ENCODE assay signal across 17 cellular contexts in genomic region chr6:129733290-129733689, GRCh38.
DNase-seq lines count a peak whose midpoint lies in the region; ATAC-seq, FAIRE-seq and TF ChIP-seq lines count a peak whose summit lies in the region.
"Had no signal": no experiment of that assay in that cellular context is flagged by ENCODE, and none has a peak within 500 bp of the region (broad histone marks: within the 10 kb centered on the region; RNA-seq: fewer than 3 reads in every experiment).

No MANE protein-coding gene starts in this region.

- H3K4me3 ChIP-seq in OCI-LY1 (ENCODE audit: low read depth, low read length, poor library complexity, severe bottlenecking) (no peak overlapping the region), epithelial cell of esophagus (ENCODE audit: low read length) (no peak overlapping the region)
- H3K4me3 ChIP-seq: BLaER1, PC-9 had no signal

- no peaks in the 10 kb centered on the region for H3K79me2 ChIP-seq in OCI-LY1 (ENCODE audit: insufficient read depth, low read length)

- no peaks in the 10 kb centered on the region for H3K9me2 ChIP-seq in OCI-LY1 (ENCODE audit: low read depth, low read length)

- no peaks in the 10 kb centered on the region for H3K4me1 ChIP-seq in OCI-LY1 (ENCODE audit: insufficient read depth, low read length, severe bottlenecking)
- H3K4me1 ChIP-seq: BLaER1 had no signal

- no peaks in the 10 kb centered on the region for H3K36me3 ChIP-seq in OCI-LY1 (ENCODE audit: insufficient read depth, low read length)
- H3K36me3 ChIP-seq: BLaER1, brain microvascular endothelial cell had no signal

- H3K4me2 ChIP-seq in OCI-LY1 (ENCODE audit: low read length) = no peak overlapping the region
- H3K4me2 ChIP-seq: BLaER1, PC-9 had no signal

- H3K27me3 ChIP-seq in OCI-LY1 (ENCODE audit: insufficient read depth, low read length) = no peaks in the 10 kb centered on the region
- H3K27me3 ChIP-seq: BLaER1, brain microvascular endothelial cell had no signal

- H4K20me1 ChIP-seq in OCI-LY1 (ENCODE audit: insufficient read depth, low read length) = no peaks in the 10 kb centered on the region
- H4K20me1 ChIP-seq: BLaER1 had no signal

- DNase-seq in GM19239 (ENCODE audit: insufficient read length, low spot score) (no peak), epithelial cell of esophagus (ENCODE audit: low read depth) (peak; percentile 22), amniotic stem cell (lab: John Stamatoyannopoulos, UW) (no peak)
- DNase-seq: activated naive CD4-positive, alpha-beta T cell; brain microvascular endothelial cell; DMS79 treated with DMSO at 0.1 percent for 48 hours; effector CD8-positive, alpha-beta T cell; left ventricle myocardium superior; NCI-H1092; NCI-H226; PC-9 had no signal

- H3K9ac ChIP-seq in OCI-LY1 (ENCODE audit: low read length) = no peak overlapping the region
- H3K9ac ChIP-seq: BLaER1 had no signal

- peak; percentile 72 for FAIRE-seq in GM19239 (lab: Jason Lieb, UNC)
- FAIRE-seq: GM12891 had no signal

- ATAC-seq in GM21576 (IDR thresholded peaks at IDR 0.05; ENCODE audit: unreplicated experiment) (no peak), HG03442 (IDR thresholded peaks at IDR 0.05; ENCODE audit: unreplicated experiment) (no peak)
- ATAC-seq: left ventricle myocardium superior had no signal

- no peaks in the 10 kb centered on the region for H3K9me3 ChIP-seq in OCI-LY1 (ENCODE audit: low read length)
- H3K9me3 ChIP-seq: BLaER1 had no signal

- H3F3A ChIP-seq in OCI-LY1 (ENCODE audit: insufficient read depth, low read length) = no peaks in the 10 kb centered on the region

- 0 out of 3 replicates have a peak, but pooled peaks have one; percentile 16 for TF ChIP-seq CTCF in GM12872 (IDR thresholded peaks at IDR 0.05; ENCODE audit: insufficient read depth, low read depth, low read length)
- TF ChIP-seq CTCF in OCI-LY1 (IDR thresholded peaks at IDR 0.05; ENCODE audit: low read length) = peak; percentile 25; the same call in 1 of the 2 replicates
- TF ChIP-seq CTCF in epithelial cell of esophagus (IDR thresholded peaks at IDR 0.05; ENCODE audit: insufficient read depth, low read depth, low read length, missing control alignments) = no peak

- H2AFZ ChIP-seq in OCI-LY1 (ENCODE audit: low read length) = no peak overlapping the region
- H2AFZ ChIP-seq: PC-9 had no signal

- no peak overlapping the region for H3K27ac ChIP-seq in OCI-LY1 (ENCODE audit: low read depth, low read length, poor library complexity, severe bottlenecking)
- H3K27ac ChIP-seq: BLaER1, brain microvascular endothelial cell, PC-9 had no signal
